In genomic region chr10:52443419-52444388, GRCh38 we compare ENCODE assay signal across 14 cellular contexts.
A peak's percentile ranks its signal among the peaks of the same experiment; 100 is the strongest.
DNase-seq lines count a peak whose midpoint lies in the region; ATAC-seq and TF ChIP-seq lines count a peak whose summit lies in the region.
"Had no signal": no experiment of that assay in that cellular context is flagged by ENCODE, and none has a peak within 500 bp of the region (broad histone marks: within the 10 kb centered on the region; RNA-seq: fewer than 3 reads in every experiment).

No MANE protein-coding gene starts in this region.

- intact Hi-C loops in sciatic nerve (cut with DNase I) = no loop called here
- intact Hi-C loops in CD14-positive monocyte (cut with micrococcal nuclease) = no loop called here

- no peaks in the 10 kb centered on the region for H3K4me1 Mint-ChIP-seq in CD14-positive monocyte

- peak overlapping the region; percentile 95 for H3K27ac ChIP-seq in SJSA1
- H3K27ac ChIP-seq: WERI-Rb-1 had no signal

- TF ChIP-seq CTCF in fibroblast of pulmonary artery (IDR thresholded peaks at IDR 0.05; ENCODE audit: low read length, missing control alignments) = no peak
- TF ChIP-seq CTCF in CD14-positive monocyte (IDR thresholded peaks at IDR 0.05) = no peak

- H3K4me1 ChIP-seq in SJSA1 (replicated peaks) = peaks cover 29% of the 10 kb centered on the region

- no peaks in the 10 kb centered on the region for H3K36me3 Mint-ChIP-seq in CD14-positive monocyte

- peak; percentile 63 for DNase-seq in GM03348 (ENCODE audit: low spot score)
- DNase-seq in SJSA1 (ENCODE audit: low read depth in 1 of 2, low spot score in 2 of 2) = peak in 1 of 2 experiments; percentile 81
- peak; percentile 96 for DNase-seq in fibroblast of pulmonary artery (ENCODE audit: low read depth)
- no peak for DNase-seq in sciatic nerve (ENCODE audit: low spot score)
- no peak for DNase-seq in CD14-positive monocyte (ENCODE audit: low spot score)
- no peak for DNase-seq in activated CD4-positive, alpha-beta T cell treated with anti-CD3 and anti-CD28 coated beads for 48 hours
- no peak for DNase-seq in NCI-H345 treated with DMSO at 0.1 percent for 48 hours (lab: John Stamatoyannopoulos, UW; ENCODE audit: unreplicated experiment)
- DNase-seq: activated effector memory CD4-positive, alpha-beta T cell treated with anti-CD3 and anti-CD28 coated beads, Interleukin-2, amount 50 U/mL, for 16 hours; effector memory CD8-positive, alpha-beta T cell; GF-D8; NK-92 treated with Interleukin-12 subunit alpha and Interleukin-12 subunit beta, amount 100 ng/mL, for 24 hours; stimulated activated naive CD4-positive, alpha-beta T cell treated with Interleukin-2 at 50 U/mL for 16 hours; WERI-Rb-1 had no signal

- H3K27me3 Mint-ChIP-seq in CD14-positive monocyte (ENCODE audit: low read depth in 3 of 3) = peaks cover 0 to 2% (median 2%) of the 10 kb centered on the region in 3 donors
- H3K27me3 Mint-ChIP-seq: effector memory CD8-positive, alpha-beta T cell had no signal

- ATAC-seq in sciatic nerve (peak; percentile 56), HG02678 (IDR thresholded peaks at IDR 0.05; ENCODE audit: unreplicated experiment) (no peak)
- ATAC-seq: effector memory CD8-positive, alpha-beta T cell had no signal

- H3K36me3 ChIP-seq in SJSA1 = no peaks in the 10 kb centered on the region
- H3K36me3 ChIP-seq: WERI-Rb-1 had no signal

- H3K9me3 ChIP-seq in SJSA1 (replicated peaks) = no peaks in the 10 kb centered on the region

- no peak overlapping the region for H3K4me3 ChIP-seq in SJSA1
- H3K4me3 ChIP-seq in fibroblast of pulmonary artery (replicated peaks; ENCODE audit: low read depth, low read length) = no peak overlapping the region

- H3K27me3 ChIP-seq in SJSA1 (replicated peaks) = no peaks in the 10 kb centered on the region

- no peak overlapping the region for H3K4me3 Mint-ChIP-seq in CD14-positive monocyte
- H3K4me3 Mint-ChIP-seq: effector memory CD8-positive, alpha-beta T cell had no signal

- H3K9me3 Mint-ChIP-seq in CD14-positive monocyte = peaks cover 0 to 3% (median 0%) of the 10 kb centered on the region in 7 donors

- H3K27ac Mint-ChIP-seq in CD14-positive monocyte = no peak overlapping the region
- H3K27ac Mint-ChIP-seq: effector memory CD8-positive, alpha-beta T cell had no signal

Comparison
In these comparisons a context has a peak if more than half of its experiments do, and no peak if none do; other contexts are left out.
1. DNase-seq: peak in GM03348 (single experiment) and fibroblast of pulmonary artery (single experiment); none in sciatic nerve (single experiment), CD14-positive monocyte (single experiment), activated CD4-positive, alpha-beta T cell treated with anti-CD3 and anti-CD28 coated beads for 48 hours (single experiment) and NCI-H345 treated with DMSO at 0.1 percent for 48 hours (single experiment).